8 cellular contexts compared by ENCODE assay signal in the genomic region with DNA sequence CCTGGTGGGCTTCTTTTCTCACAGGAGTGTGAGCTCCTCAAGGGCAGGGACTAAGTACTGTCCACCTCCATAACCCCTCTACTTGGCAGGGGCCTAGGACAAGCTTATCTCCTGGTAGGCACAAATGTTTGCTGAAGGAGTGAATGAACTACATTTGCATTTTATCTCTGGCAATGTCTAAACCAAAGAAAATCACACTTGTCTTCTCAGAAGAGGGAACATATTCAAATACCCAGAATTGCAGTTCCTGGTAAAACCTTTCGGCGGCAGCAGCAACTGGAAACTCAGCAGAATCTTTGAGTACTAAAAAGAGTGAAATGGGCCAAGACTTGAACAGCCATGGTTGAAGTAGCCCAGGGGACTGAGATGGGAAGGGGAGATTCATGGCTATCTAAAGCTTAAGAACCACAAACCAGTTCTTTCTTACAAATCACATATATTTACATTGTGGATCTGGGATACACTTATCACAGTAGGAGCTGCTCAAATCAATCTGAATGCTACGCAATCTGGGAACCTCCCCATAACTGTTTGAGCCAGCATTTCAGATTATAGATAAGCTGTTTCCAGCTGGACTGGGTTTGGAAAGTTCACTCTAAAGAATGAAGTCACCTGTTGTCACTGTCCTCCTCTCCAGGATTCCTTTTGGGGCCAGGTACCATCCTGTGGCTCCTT. TPM values are rescaled to one million over a fixed set of nuclear protein-coding genes. Genes with fewer than 3 reads are reported as not detected.
DNase-seq lines count a peak whose midpoint lies in the region; ATAC-seq and TF ChIP-seq lines count a peak whose summit lies in the region.

No MANE protein-coding gene starts in this region.

- TF ChIP-seq EP300 in ovary (IDR thresholded peaks at IDR 0.05) = no peak

- TF ChIP-seq POLR2A in ovary (IDR thresholded peaks at IDR 0.05) = no peak

- no peak overlapping the region for H3K27ac ChIP-seq in colonic mucosa
- no peak overlapping the region for H3K27ac ChIP-seq in ovary

- WGBS in ovary, 3 donors = 81 to 90% (median 82%) methylated on average over 3 of the region's 3 CpGs

- intact Hi-C loops in colonic mucosa (cut with DNase I) (no loop called here), ovary (cut with DNase I) (no loop called here)

- TF ChIP-seq CTCF in colonic mucosa (IDR thresholded peaks at IDR 0.05) (peak; percentile 23), retinal pigment epithelial cell (conservative IDR thresholded peaks at IDR 0.05; ENCODE audit: low read depth, low read length) (peak; percentile 51), ovary (IDR thresholded peaks at IDR 0.05) (no peak)

- no peak for ATAC-seq in HG03439 (IDR thresholded peaks at IDR 0.05; ENCODE audit: unreplicated experiment)

- H3K4me1 ChIP-seq in colonic mucosa = no peaks in the 10 kb centered on the region
- H3K4me1 ChIP-seq in ovary (ENCODE audit: insufficient read depth) = no peaks in the 10 kb centered on the region

- H3K36me3 ChIP-seq in colonic mucosa (peaks cover 7% of the 10 kb centered on the region), ovary (no peaks in the 10 kb centered on the region)

- H3K4me3 ChIP-seq in colonic mucosa = no peak overlapping the region
- H3K4me3 ChIP-seq in retinal pigment epithelial cell (ENCODE audit: low read length) = no peak overlapping the region
- H3K4me3 ChIP-seq in ovary = no peak overlapping the region

- H3K9ac ChIP-seq in colonic mucosa (ENCODE audit: low read depth in 2 of 2, low read length in 2 of 2) = no peak overlapping the region

- no peaks in the 10 kb centered on the region for H3K27me3 ChIP-seq in colonic mucosa
- H3K27me3 ChIP-seq in ovary = no peaks in the 10 kb centered on the region

- DNase-seq in DMS53 (lab: John Stamatoyannopoulos, UW) (peak; percentile 19), DMS53 treated with DMSO at 0.1 percent for 48 hours (lab: John Stamatoyannopoulos, UW; ENCODE audit: unreplicated experiment) (no peak), SKM-1 (lab: John Stamatoyannopoulos, UW; ENCODE audit: unreplicated experiment) (peak; percentile 10), colonic mucosa (no peak), retinal pigment epithelial cell (ENCODE audit: low read depth) (no peak), NCI-H82 treated with DMSO at 0.1 percent for 48 hours (lab: John Stamatoyannopoulos, UW; ENCODE audit: unreplicated experiment) (no peak), ovary (no peak)

- no peaks in the 10 kb centered on the region for H3K9me3 ChIP-seq in colonic mucosa
- no peaks in the 10 kb centered on the region for H3K9me3 ChIP-seq in ovary

RNA-seq across cellular contexts. Expression of gene PTPN9, which starts 18.7 kb away (rescaled TPM):
- total RNA-seq in colonic mucosa = 10 to 100 TPM; 31.1 to 32.3 TPM
- 10 to 100 TPM; 12.2 to 32.4 (median 21.8) TPM for total RNA-seq in ovary
- polyA plus RNA-seq in ovary = 10 to 100 TPM; 16.9 to 34.8 TPM

RNA-seq across cellular contexts. Expression of gene SNUPN, which starts 27.7 kb away (rescaled TPM):
- total RNA-seq in colonic mucosa (10 to 100 TPM; 19.1 to 20.7 TPM), ovary (10 to 100 TPM; 20.4 to 34.5 (median 27.5) TPM)
- polyA plus RNA-seq in ovary = 10 to 100 TPM; 29.2 to 35.3 TPM

RNA-seq across cellular contexts. Expression of gene IMP3, which starts 42.2 kb away (rescaled TPM):
- total RNA-seq in colonic mucosa = 10 to 100 TPM; 55.3 to 94.6 TPM
- 100 to 1,000 TPM in 2 of 7 donors, 10 to 100 TPM in 5; 45.1 to 106 (median 59.6) TPM for total RNA-seq in ovary
- polyA plus RNA-seq in ovary = 10 to 100 TPM; 47.1 to 51.6 TPM

RNA-seq across cellular contexts. Expression of gene SNX33, which starts 49.9 kb away (rescaled TPM):
- total RNA-seq in colonic mucosa (10 to 100 TPM; 26.2 to 28.1 TPM), ovary (10 to 100 TPM; 16.0 to 37.3 (median 32.3) TPM)
- 10 to 100 TPM; 23.4 to 28.3 TPM for polyA plus RNA-seq in ovary

Comparison
In these comparisons a context has a peak if more than half of its experiments do, and no peak if none do; other contexts are left out.
1. DNase-seq: peak in DMS53 (single experiment) and SKM-1 (single experiment); none in DMS53 treated with DMSO at 0.1 percent for 48 hours (single experiment), colonic mucosa (single experiment), retinal pigment epithelial cell (single experiment), NCI-H82 treated with DMSO at 0.1 percent for 48 hours (single experiment) and ovary (0 of 5).
2. CTCF ChIP-seq: peak in colonic mucosa (single experiment) and retinal pigment epithelial cell (single experiment); none in ovary (0 of 3).